Comparison of ENCODE assay signal across 1 cellular context in the genomic region with DNA sequence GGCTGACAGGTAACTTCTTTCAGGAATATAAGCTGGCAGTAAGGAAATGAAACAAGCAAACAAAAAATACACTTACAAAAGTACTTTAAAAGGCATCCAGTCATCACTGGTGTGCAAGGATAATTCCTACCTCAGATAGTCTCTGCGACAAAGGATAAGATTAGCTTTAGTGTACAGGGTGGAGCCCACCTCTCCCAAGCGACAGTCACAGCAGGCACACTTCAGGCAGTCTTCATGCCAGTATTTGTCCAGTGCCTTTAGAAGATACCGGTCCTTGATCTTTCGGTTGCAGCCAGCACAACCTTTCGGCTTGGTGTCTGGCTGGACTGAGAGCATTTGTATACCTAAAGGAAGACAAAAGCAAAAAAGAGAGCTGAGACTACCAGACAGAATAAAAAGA.
TF ChIP-seq lines count a peak whose summit lies in the region.

No MANE protein-coding gene starts in this region.

TF ChIP-seq in GM23338, 12 proteins besides CTCF, POLR2A, EP300 and RAD21:
- TF ChIP-seq JUNB (IDR thresholded peaks at IDR 0.05; ENCODE audit: unreplicated experiment) (no peak), EZH2 (IDR thresholded peaks at IDR 0.05; ENCODE audit: low read depth, unreplicated experiment) (no peak), POLR2AphosphoS5 (IDR thresholded peaks at IDR 0.05; ENCODE audit: low read depth) (no peak)
- TF ChIP-seq, protein P1, sequence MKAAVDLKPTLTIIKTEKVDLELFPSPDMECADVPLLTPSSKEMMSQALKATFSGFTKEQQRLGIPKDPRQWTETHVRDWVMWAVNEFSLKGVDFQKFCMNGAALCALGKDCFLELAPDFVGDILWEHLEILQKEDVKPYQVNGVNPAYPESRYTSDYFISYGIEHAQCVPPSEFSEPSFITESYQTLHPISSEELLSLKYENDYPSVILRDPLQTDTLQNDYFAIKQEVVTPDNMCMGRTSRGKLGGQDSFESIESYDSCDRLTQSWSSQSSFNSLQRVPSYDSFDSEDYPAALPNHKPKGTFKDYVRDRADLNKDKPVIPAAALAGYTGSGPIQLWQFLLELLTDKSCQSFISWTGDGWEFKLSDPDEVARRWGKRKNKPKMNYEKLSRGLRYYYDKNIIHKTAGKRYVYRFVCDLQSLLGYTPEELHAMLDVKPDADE (IDR thresholded peaks at IDR 0.05) = no peak
TF ChIP-seq in GM23338: peak in this region for 0.
